In genomic region chr7:107614425-107614824, GRCh38 we compare ENCODE assay signal across 9 cellular contexts. TPM values are rescaled to one million over a fixed set of nuclear protein-coding genes. Genes with fewer than 3 reads are reported as not detected.
DNase-seq lines count a peak whose midpoint lies in the region; ATAC-seq and TF ChIP-seq lines count a peak whose summit lies in the region.
"Had no signal": no experiment of that assay in that cellular context is flagged by ENCODE, and none has a peak within 500 bp of the region (broad histone marks: within the 10 kb centered on the region; RNA-seq: fewer than 3 reads in every experiment).

No MANE protein-coding gene starts in this region.

- H3K4me3 ChIP-seq in fibroblast of villous mesenchyme (ENCODE audit: low read depth, low read length): no peak overlapping the region
- H3K4me3 ChIP-seq: body of pancreas, lung, vagina had no signal

- TF ChIP-seq CTCF in fibroblast of villous mesenchyme (IDR thresholded peaks at IDR 0.05; ENCODE audit: insufficient read depth, low read depth, low read length): no peak

- ATAC-seq in HG03196 (IDR thresholded peaks at IDR 0.05; ENCODE audit: unreplicated experiment) (no peak), GM21723 (IDR thresholded peaks at IDR 0.05; ENCODE audit: unreplicated experiment) (no peak)
- ATAC-seq: body of pancreas had no signal

- DNase-seq in EL (peak; percentile 70), NCI-H69 (lab: John Stamatoyannopoulos, UW) (peak; percentile 57), fibroblast of villous mesenchyme (ENCODE audit: low read depth) (peak; percentile 55)
- DNase-seq in effector CD4-positive, alpha-beta T cell: no peak
- DNase-seq: body of pancreas had no signal

RNA-seq across cellular contexts. Expression of gene BCAP29, which starts 34.4 kb away (rescaled TPM):
- total RNA-seq in fibroblast of villous mesenchyme: 50.6 and 62.2 TPM in 2 replicates

RNA-seq across cellular contexts. Expression of gene SLC26A4, which starts 46.2 kb away (rescaled TPM):
- total RNA-seq in fibroblast of villous mesenchyme: under 0.01 and 0.32 TPM in 2 replicates
- total RNA-seq: vagina had no signal

RNA-seq across cellular contexts. Expression of gene DUS4L, which starts 50.7 kb away (rescaled TPM):
- total RNA-seq in fibroblast of villous mesenchyme: 7.4 and 10.4 TPM in 2 replicates

RNA-seq across cellular contexts. Expression of gene COG5, which starts 50.7 kb away (rescaled TPM):
- total RNA-seq in fibroblast of villous mesenchyme: 27.7 and 32.0 TPM in 2 replicates
